8 cellular contexts compared by ENCODE assay signal in genomic region chr16:85570213-85570734, GRCh38. TPM values are rescaled to one million over a fixed set of nuclear protein-coding genes. Genes with fewer than 3 reads are reported as not detected.
DNase-seq lines count a peak whose midpoint lies in the region; ATAC-seq and TF ChIP-seq lines count a peak whose summit lies in the region.

No MANE protein-coding gene starts in this region.

- peaks cover 14% of the 10 kb centered on the region for H3F3A ChIP-seq in SK-N-SH (replicated peaks; ENCODE audit: insufficient read depth)

- H3K4me1 Mint-ChIP-seq in activated naive CD8-positive, alpha-beta T cell (ENCODE audit: low read depth), result peaks cover 65% of the 10 kb centered on the region

- CTCF ChIA-PET in AG04450 (lab: Charles Lee) (no interaction called here), SK-N-SH (lab: Yijun Ruan, JAX) (interaction anchor here (1.4 to 1.9 kb wide), 2 partner anchors 40 to 46 kb away, joined by 4 to 11 read pairs; no protein-coding TSS in a partner anchor)

- H3K27me3 ChIP-seq in AG04450 (ENCODE audit: control insufficient read depth, insufficient read depth, low read length) (no peaks in the 10 kb centered on the region), SK-N-SH (ENCODE audit: insufficient read depth) (no peaks in the 10 kb centered on the region)

- in situ Hi-C loops in ACHN (cut with HindIII; ENCODE audit: low pct_ligation_motif_present, low pct_unique_long_range_greater_than_20kb, low sequenced_read_pairs), result no loop called here

- H3K4me1 ChIP-seq in SK-N-SH (ENCODE audit: control insufficient read depth in 1 of 2, insufficient read depth in 2 of 2, low read depth in 1 of 2, low read length in 1 of 2), result peaks cover 25 to 44% of the 10 kb centered on the region in 2 experiments

- 95% methylated on average over 10 of the region's 13 CpGs for WGBS in SK-N-SH (ENCODE audit: low lambda C conversion rate)

- H3K27ac Mint-ChIP-seq in activated naive CD8-positive, alpha-beta T cell, result peak overlapping the region; percentile 87

- H2AFZ ChIP-seq in SK-N-SH (ENCODE audit: low read depth), result no peak overlapping the region

- no peaks in the 10 kb centered on the region for H3K9me3 Mint-ChIP-seq in activated naive CD8-positive, alpha-beta T cell (ENCODE audit: low read depth)

- no peak for TF ChIP-seq RAD21 in SK-N-SH (IDR thresholded peaks at IDR 0.05; ENCODE audit: low read length)

- H4K20me1 ChIP-seq in SK-N-SH (ENCODE audit: insufficient read depth), result peaks cover 78% of the 10 kb centered on the region

- peaks cover 2% of the 10 kb centered on the region for H3K36me3 Mint-ChIP-seq in activated naive CD8-positive, alpha-beta T cell

- H3K4me3 ChIP-seq in AG04450 (ENCODE audit: low read depth, low read length) (no peak overlapping the region), SK-N-SH (ENCODE audit: low read depth in 2 of 2, low read length in 1 of 2) (no peak overlapping the region)

- no peak for DNase-seq in AG04450 (ENCODE audit: low read depth, low spot score)
- DNase-seq in renal cortical epithelial cell (ENCODE audit: low read depth), result peak; percentile 77
- no peak for DNase-seq in SK-N-SH
- DNase-seq in sciatic nerve (ENCODE audit: low spot score), result no peak
- no peak for DNase-seq in ACHN

- H3K79me2 ChIP-seq in SK-N-SH (ENCODE audit: insufficient read depth), result peaks cover 52% of the 10 kb centered on the region

- H3K4me2 ChIP-seq in SK-N-SH, result no peak overlapping the region

- TF ChIP-seq CTCF in AG04450 (IDR thresholded peaks at IDR 0.05; ENCODE audit: low read depth, low read length) (no peak), SK-N-SH (IDR thresholded peaks at IDR 0.05) (no peak)

- no peak for TF ChIP-seq EP300 in SK-N-SH (IDR thresholded peaks at IDR 0.05; ENCODE audit: borderline replicate concordance in 1 of 2, low read depth in 1 of 2, low read length in 1 of 2)

- POLR2A ChIA-PET in AG04450 (lab: Yijun Ruan, JAX), result interaction anchor here (0.6 kb wide), 1 partner anchor 13 kb away, joined by 5 read pairs; no protein-coding TSS in a partner anchor
- POLR2A ChIA-PET in SK-N-SH (lab: Yijun Ruan, JAX), result no interaction called here

- H3K4me3 Mint-ChIP-seq in activated naive CD8-positive, alpha-beta T cell, result peak overlapping the region; percentile 73

- ATAC-seq in GM19035 (IDR thresholded peaks at IDR 0.05; ENCODE audit: unreplicated experiment), result peak; percentile 21
- peak; percentile 35 for ATAC-seq in HG03432 (IDR thresholded peaks at IDR 0.05; ENCODE audit: unreplicated experiment)
- ATAC-seq in sciatic nerve, result no peak

- H3K27ac ChIP-seq in AG04450 (ENCODE audit: low read depth, low read length) (peak overlapping the region; percentile 21), SK-N-SH (ENCODE audit: low read depth in 2 of 2, low read length in 1 of 2) (peak overlapping the region in 1 of 2 experiments; percentile 44; a peak in 2 of 4 replicates)

- H3K9ac ChIP-seq in SK-N-SH, result no peak overlapping the region

- H3K9me3 ChIP-seq in AG04450 (ENCODE audit: control insufficient read depth, insufficient read depth, low read length) (peaks cover 21% of the 10 kb centered on the region), SK-N-SH (no peaks in the 10 kb centered on the region)

- H3K9me2 ChIP-seq in SK-N-SH, result no peaks in the 10 kb centered on the region

- peaks cover 0 to 2% of the 10 kb centered on the region in 2 experiments for H3K36me3 ChIP-seq in SK-N-SH (replicated peaks in 1 of 2; ENCODE audit: control insufficient read depth in 1 of 2, insufficient read depth in 2 of 2, low read length in 1 of 2)

- intact Hi-C loops in sciatic nerve (cut with DNase I), result no loop called here

- H3K27me3 Mint-ChIP-seq in activated naive CD8-positive, alpha-beta T cell, result no peaks in the 10 kb centered on the region

TF ChIP-seq in SK-N-SH, 30 proteins besides CTCF, POLR2A, EP300 and RAD21:
- TF ChIP-seq TEAD4 (IDR thresholded peaks at IDR 0.05; ENCODE audit: borderline replicate concordance, insufficient read depth), result no peak
- TF ChIP-seq MAX (IDR thresholded peaks at IDR 0.05; ENCODE audit: low read depth), result no peak
- no peak for TF ChIP-seq RFX5 (IDR thresholded peaks at IDR 0.05; ENCODE audit: low read length)
- no peak for TF ChIP-seq NRF1 (IDR thresholded peaks at IDR 0.05; ENCODE audit: low read depth, low read length)
- TF ChIP-seq USF2 (IDR thresholded peaks at IDR 0.05; ENCODE audit: borderline replicate concordance, low read depth, low read length), result no peak
- no peak for TF ChIP-seq REST (IDR thresholded peaks at IDR 0.05; ENCODE audit: low read depth, low read length)
- TF ChIP-seq MEF2A (IDR thresholded peaks at IDR 0.05; ENCODE audit: borderline replicate concordance, low read depth), result no peak
- no peak for TF ChIP-seq IRF3 (IDR thresholded peaks at IDR 0.05; ENCODE audit: low read depth, low read length)
- no peak for TF ChIP-seq FOXM1 (IDR thresholded peaks at IDR 0.05; ENCODE audit: low read depth)
- no peak for TF ChIP-seq TAF1 (IDR thresholded peaks at IDR 0.05; ENCODE audit: borderline replicate concordance, low read depth, low read length)

RNA-seq across cellular contexts. Expression of gene GSE1, which starts 42.8 kb away (rescaled TPM):
- polyA plus RNA-seq in AG04450 (2011; rRNA removed) (18.2 and 21.0 TPM in 2 replicates), SK-N-SH (2012; rRNA removed) (22.7 and 26.5 TPM in 2 replicates)
- 23.7 and 24.1 TPM in 2 replicates for polyA minus RNA-seq in AG04450 (2011; rRNA and poly(A)+ RNA removed)
- total RNA-seq in renal cortical epithelial cell (9.6 and 44.6 TPM in 2 replicates), sciatic nerve (97.3 TPM)
- polyA plus RNA-seq in SK-N-SH (2012; cell fraction: cytosol; rRNA removed), result 18.5 and 22.7 TPM in 2 replicates
- 94.0 and 103 TPM in 2 replicates for polyA plus RNA-seq in SK-N-SH (2012; cell fraction: nucleus; rRNA removed)
